Comparison of ENCODE assay signal across 27 cellular contexts in genomic region chr15:35723852-35724251, GRCh38.
"Had no signal": no experiment of that assay in that cellular context is flagged by ENCODE, and none has a peak within 500 bp of the region (broad histone marks: within the 10 kb centered on the region; RNA-seq: fewer than 3 reads in every experiment).

No MANE protein-coding gene starts in this region.

- H3K36me3 Mint-ChIP-seq: activated CD8-positive, alpha-beta memory T cell treated with anti-CD3 and anti-CD28 coated beads, Interleukin-2, amount 10 ng/mL, durations not matched to agents 7 days and 5 days; activated naive CD8-positive, alpha-beta T cell; brain; naive thymus-derived CD4-positive, alpha-beta T cell; neural progenitor cell; stimulated activated effector memory CD8-positive, alpha-beta T cell treated with anti-CD3 and anti-CD28 coated beads, Interleukin-12 subunit alpha, Interleukin-12 subunit beta, amount 100 ng/mL, for 72 hours had no signal

- H3K4me3 Mint-ChIP-seq: activated CD4-positive, alpha-beta memory T cell treated with anti-CD3 and anti-CD28 coated beads, Interleukin-2, amount 10 ng/mL, durations not matched to agents 7 days and 5 days; activated CD8-positive, alpha-beta memory T cell treated with anti-CD3 and anti-CD28 coated beads, Interleukin-2, amount 10 ng/mL, durations not matched to agents 7 days and 5 days; activated naive CD8-positive, alpha-beta T cell; brain; naive thymus-derived CD4-positive, alpha-beta T cell; neural progenitor cell; stimulated activated effector memory CD8-positive, alpha-beta T cell treated with anti-CD3 and anti-CD28 coated beads, Interleukin-12 subunit alpha, Interleukin-12 subunit beta, amount 100 ng/mL, for 72 hours had no signal

- H3K27ac Mint-ChIP-seq: activated CD4-positive, alpha-beta memory T cell treated with anti-CD3 and anti-CD28 coated beads, Interleukin-2, amount 10 ng/mL, durations not matched to agents 7 days and 5 days; activated CD8-positive, alpha-beta memory T cell treated with anti-CD3 and anti-CD28 coated beads, Interleukin-2, amount 10 ng/mL, durations not matched to agents 7 days and 5 days; activated naive CD8-positive, alpha-beta T cell; brain; naive thymus-derived CD4-positive, alpha-beta T cell; neural progenitor cell; stimulated activated effector memory CD8-positive, alpha-beta T cell treated with anti-CD3 and anti-CD28 coated beads, Interleukin-12 subunit alpha, Interleukin-12 subunit beta, amount 100 ng/mL, for 72 hours had no signal

- DNase-seq: activated CD4-positive, alpha-beta memory T cell treated with anti-CD3 and anti-CD28 coated beads, Interleukin-2, amount 10 ng/mL, durations not matched to agents 7 days and 5 days; activated CD4-positive, alpha-beta T cell treated with anti-CD3 and anti-CD28 coated beads for 48 hours; activated CD4-positive, CD25-positive, alpha-beta regulatory T cell; activated CD8-positive, alpha-beta memory T cell treated with anti-CD3 and anti-CD28 coated beads, Interleukin-2, amount 10 ng/mL, durations not matched to agents 7 days and 5 days; amygdala; central memory CD4-positive, alpha-beta T cell; cortex of kidney; effector CD4-positive, alpha-beta T cell; gastrocnemius medialis; head of caudate nucleus; kidney glomerular epithelial cell; left ventricle myocardium inferior; mammary epithelial cell; mucosa of descending colon; naive thymus-derived CD4-positive, alpha-beta T cell; ovary; psoas muscle; right lobe of liver; stimulated activated CD4-positive, alpha-beta T cell treated with anti-CD3 and anti-CD28 coated beads, Interleukin-4, amount 100 ng/mL, for 24 hours; T-helper 1 cell; T1000; thyroid gland had no signal

- ATAC-seq: activated CD8-positive, alpha-beta memory T cell treated with anti-CD3 and anti-CD28 coated beads, Interleukin-2, amount 10 ng/mL, durations not matched to agents 7 days and 5 days; esophagus mucosa; gastrocnemius medialis; mucosa of descending colon; naive thymus-derived CD4-positive, alpha-beta T cell; psoas muscle; right lobe of liver; stimulated activated effector memory CD8-positive, alpha-beta T cell treated with anti-CD3 and anti-CD28 coated beads, Interleukin-12 subunit alpha, Interleukin-12 subunit beta, amount 100 ng/mL, for 72 hours had no signal

- H3K4me1 Mint-ChIP-seq: activated CD4-positive, alpha-beta memory T cell treated with anti-CD3 and anti-CD28 coated beads, Interleukin-2, amount 10 ng/mL, durations not matched to agents 7 days and 5 days; activated CD8-positive, alpha-beta memory T cell treated with anti-CD3 and anti-CD28 coated beads, Interleukin-2, amount 10 ng/mL, durations not matched to agents 7 days and 5 days; naive thymus-derived CD4-positive, alpha-beta T cell; stimulated activated effector memory CD8-positive, alpha-beta T cell treated with anti-CD3 and anti-CD28 coated beads, Interleukin-12 subunit alpha, Interleukin-12 subunit beta, amount 100 ng/mL, for 72 hours had no signal

- H2AFZ ChIP-seq: neural progenitor cell had no signal

- H3K27me3 ChIP-seq: gastrocnemius medialis, neural progenitor cell, ovary, right lobe of liver, thyroid gland had no signal

- H3K4me1 ChIP-seq: gastrocnemius medialis, left ventricle myocardium inferior, neural progenitor cell, psoas muscle, thyroid gland had no signal

- H3K27ac ChIP-seq: gastrocnemius medialis, left ventricle myocardium inferior, neural progenitor cell, ovary, psoas muscle, right lobe of liver, thyroid gland had no signal

- H3K36me3 ChIP-seq: gastrocnemius medialis, left ventricle myocardium inferior, neural progenitor cell, ovary, right lobe of liver, thyroid gland had no signal

- H3K9me3 Mint-ChIP-seq: activated CD4-positive, alpha-beta memory T cell treated with anti-CD3 and anti-CD28 coated beads, Interleukin-2, amount 10 ng/mL, durations not matched to agents 7 days and 5 days; neural progenitor cell had no signal

- H3K27me3 Mint-ChIP-seq: activated CD8-positive, alpha-beta memory T cell treated with anti-CD3 and anti-CD28 coated beads, Interleukin-2, amount 10 ng/mL, durations not matched to agents 7 days and 5 days; brain had no signal

- H3K4me3 ChIP-seq: gastrocnemius medialis, left ventricle myocardium inferior, mucosa of descending colon, neural progenitor cell, ovary, psoas muscle, right lobe of liver, thyroid gland had no signal

- H3K4me2 ChIP-seq: neural progenitor cell had no signal

- H3K9ac ChIP-seq: neural progenitor cell had no signal

- H3K9me3 ChIP-seq: gastrocnemius medialis, left ventricle myocardium inferior, mucosa of descending colon, ovary, psoas muscle, right lobe of liver, thyroid gland had no signal
